ENCODE assay signal across 17 cellular contexts in genomic region chr6:79413562-79414002, GRCh38.
DNase-seq lines count a peak whose midpoint lies in the region; ATAC-seq, FAIRE-seq and TF ChIP-seq lines count a peak whose summit lies in the region.
"Had no signal": no experiment of that assay in that cellular context is flagged by ENCODE, and none has a peak within 500 bp of the region (broad histone marks: within the 10 kb centered on the region; RNA-seq: fewer than 3 reads in every experiment).

No MANE protein-coding gene starts in this region.

- intact Hi-C loops in left colon (cut with DNase I, micrococcal nuclease) = no loop called here

- ATAC-seq in left colon = no peak
- ATAC-seq: activated CD4-positive, alpha-beta T cell treated with anti-CD3 and anti-CD28 coated beads for 36 hours; body of pancreas; gastrocnemius medialis; upper lobe of right lung had no signal

- H3K27ac ChIP-seq in astrocyte (ENCODE audit: low read depth, low read length) = no peak overlapping the region
- H3K27ac ChIP-seq: 22Rv1, body of pancreas, gastrocnemius medialis, left ventricle myocardium inferior, upper lobe of right lung had no signal

- H3K27me3 ChIP-seq in astrocyte (ENCODE audit: insufficient read depth, low read length) (no peaks in the 10 kb centered on the region), skeletal muscle satellite cell (ENCODE audit: control insufficient read depth, insufficient read depth, low read length) (no peaks in the 10 kb centered on the region)
- H3K27me3 ChIP-seq: body of pancreas, gastrocnemius medialis, upper lobe of right lung had no signal

- no peaks in the 10 kb centered on the region for H3K36me3 ChIP-seq in astrocyte (ENCODE audit: insufficient read depth, low read length)
- H3K36me3 ChIP-seq in skeletal muscle satellite cell (ENCODE audit: insufficient read depth, low read length) = no peaks in the 10 kb centered on the region
- H3K36me3 ChIP-seq: gastrocnemius medialis, left ventricle myocardium inferior, upper lobe of right lung had no signal

- TF ChIP-seq CTCF in astrocyte (IDR thresholded peaks at IDR 0.05; ENCODE audit: insufficient read depth, low read depth, low read length) (no peak), progenitor cell of endocrine pancreas (IDR thresholded peaks at IDR 0.05; ENCODE audit: unreplicated experiment) (no peak)

- H2AFZ ChIP-seq in astrocyte (ENCODE audit: low read depth, low read length) = no peak overlapping the region

- no peak overlapping the region for H3K4me3 ChIP-seq in astrocyte (ENCODE audit: insufficient read depth, low read depth, low read length)
- H3K4me3 ChIP-seq in skeletal muscle satellite cell (ENCODE audit: low read length) = no peak overlapping the region
- H3K4me3 ChIP-seq: body of pancreas, gastrocnemius medialis, left ventricle myocardium inferior, upper lobe of right lung had no signal

- H3K4me2 ChIP-seq in astrocyte (ENCODE audit: low read length) (no peak overlapping the region), skeletal muscle satellite cell (ENCODE audit: low read length) (peak overlapping the region; percentile 26)

- DNase-seq in DMS53 (lab: John Stamatoyannopoulos, UW) (peak; percentile 45), DMS53 treated with DMSO at 0.1 percent for 48 hours (lab: John Stamatoyannopoulos, UW; ENCODE audit: unreplicated experiment) (no peak), astrocyte (ENCODE audit: low read depth) (peak; percentile 26), foreskin melanocyte (peak; percentile 42), left colon (no peak), KG1 (lab: John Stamatoyannopoulos, UW) (no peak), progenitor cell of endocrine pancreas (ENCODE audit: low spot score, unreplicated experiment) (no peak)
- DNase-seq: activated CD4-positive, alpha-beta T cell treated with anti-CD3 and anti-CD28 coated beads for 36 hours; body of pancreas; Caco-2; gastrocnemius medialis; left ventricle myocardium inferior; NCI-H1436 treated with DMSO at 0.1 percent for 48 hours; stimulated activated CD8-positive, alpha-beta memory T cell treated with anti-CD3 and anti-CD28 coated beads, Interleukin-4, amount 100 ng/mL, for 48 hours; upper lobe of right lung had no signal

- no peaks in the 10 kb centered on the region for H4K20me1 ChIP-seq in astrocyte (ENCODE audit: insufficient read depth, low read length)

- no peaks in the 10 kb centered on the region for H3K9me3 ChIP-seq in astrocyte (ENCODE audit: insufficient read depth, low read depth, low read length)
- H3K9me3 ChIP-seq in skeletal muscle satellite cell (replicated peaks; ENCODE audit: low read length) = no peaks in the 10 kb centered on the region
- H3K9me3 ChIP-seq: body of pancreas, Caco-2, gastrocnemius medialis, left ventricle myocardium inferior, upper lobe of right lung had no signal

- no peaks in the 10 kb centered on the region for H3K4me1 ChIP-seq in astrocyte (ENCODE audit: insufficient read depth, low read length)
- peaks cover 12% of the 10 kb centered on the region for H3K4me1 ChIP-seq in skeletal muscle satellite cell (ENCODE audit: control insufficient read depth, insufficient read depth, low read length)
- H3K4me1 ChIP-seq: body of pancreas, gastrocnemius medialis, upper lobe of right lung had no signal

- peak overlapping the region; percentile 12 for H3K27ac Mint-ChIP-seq in astrocyte (ENCODE audit: unreplicated experiment)
- H3K27ac Mint-ChIP-seq in progenitor cell of endocrine pancreas = no peak overlapping the region
- H3K27ac Mint-ChIP-seq: activated CD4-positive, alpha-beta T cell treated with anti-CD3 and anti-CD28 coated beads for 36 hours had no signal

- no peaks in the 10 kb centered on the region for H3K79me2 ChIP-seq in astrocyte (ENCODE audit: insufficient read depth, low read length)

- H3K9ac ChIP-seq in astrocyte (ENCODE audit: low read length) (no peak overlapping the region), skeletal muscle satellite cell (ENCODE audit: low read depth, low read length) (no peak overlapping the region)

- H3K9me3 Mint-ChIP-seq in astrocyte (ENCODE audit: unreplicated experiment) (no peaks in the 10 kb centered on the region), progenitor cell of endocrine pancreas (ENCODE audit: low read depth) (no peaks in the 10 kb centered on the region)

- H3K27me3 Mint-ChIP-seq in astrocyte (ENCODE audit: low read depth, unreplicated experiment) = no peaks in the 10 kb centered on the region
- peaks cover 3% of the 10 kb centered on the region for H3K27me3 Mint-ChIP-seq in progenitor cell of endocrine pancreas
- H3K27me3 Mint-ChIP-seq: activated CD4-positive, alpha-beta T cell treated with anti-CD3 and anti-CD28 coated beads for 36 hours had no signal

- H3K36me3 Mint-ChIP-seq in astrocyte (ENCODE audit: low read depth, unreplicated experiment) = no peaks in the 10 kb centered on the region
- no peaks in the 10 kb centered on the region for H3K36me3 Mint-ChIP-seq in progenitor cell of endocrine pancreas (ENCODE audit: insufficient read depth)

- FAIRE-seq in astrocyte (lab: Jason Lieb, UNC) = no peak

- H3K4me1 Mint-ChIP-seq in astrocyte (ENCODE audit: low read depth, unreplicated experiment) (peaks cover 6% of the 10 kb centered on the region), progenitor cell of endocrine pancreas (ENCODE audit: low read depth) (peaks cover 8% of the 10 kb centered on the region)
- H3K4me1 Mint-ChIP-seq: activated CD4-positive, alpha-beta T cell treated with anti-CD3 and anti-CD28 coated beads for 36 hours had no signal

- no peak overlapping the region for H3K4me3 Mint-ChIP-seq in astrocyte (ENCODE audit: unreplicated experiment)
- H3K4me3 Mint-ChIP-seq in progenitor cell of endocrine pancreas (ENCODE audit: low read depth) = no peak overlapping the region
- H3K4me3 Mint-ChIP-seq: activated CD4-positive, alpha-beta T cell treated with anti-CD3 and anti-CD28 coated beads for 36 hours had no signal

Comparison
In these comparisons a context has a peak if more than half of its experiments do, and no peak if none do; other contexts are left out.
1. DNase-seq: peak in DMS53 (single experiment), astrocyte (single experiment) and foreskin melanocyte (single experiment); none in DMS53 treated with DMSO at 0.1 percent for 48 hours (single experiment), left colon (0 of 2), KG1 (single experiment) and progenitor cell of endocrine pancreas (single experiment).